In the genomic region with DNA sequence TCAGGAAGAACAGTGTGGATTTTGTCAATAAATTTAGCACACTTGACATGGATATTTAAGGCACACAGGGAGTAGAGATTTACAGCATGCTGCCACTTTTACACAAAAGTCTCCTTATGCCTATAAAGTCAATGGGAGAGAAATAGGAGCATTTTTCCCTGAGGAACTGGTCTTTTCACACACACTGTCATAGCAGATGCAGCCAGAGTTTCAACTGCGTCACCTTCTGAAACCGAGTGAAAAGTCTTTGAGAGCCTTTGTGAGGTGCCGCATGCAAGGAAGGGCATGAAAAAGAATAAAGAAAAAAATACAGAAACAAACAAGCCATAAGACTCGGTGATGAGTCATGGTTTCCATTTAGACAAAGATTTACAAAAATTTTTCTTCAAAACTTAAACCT, we compare ENCODE assay signal across 1 cellular context.
TF ChIP-seq lines count a peak whose summit lies in the region.

No MANE protein-coding gene starts in this region.

TF ChIP-seq in H1, 55 proteins besides CTCF, POLR2A, EP300 and RAD21:
- TF ChIP-seq, protein P1, sequence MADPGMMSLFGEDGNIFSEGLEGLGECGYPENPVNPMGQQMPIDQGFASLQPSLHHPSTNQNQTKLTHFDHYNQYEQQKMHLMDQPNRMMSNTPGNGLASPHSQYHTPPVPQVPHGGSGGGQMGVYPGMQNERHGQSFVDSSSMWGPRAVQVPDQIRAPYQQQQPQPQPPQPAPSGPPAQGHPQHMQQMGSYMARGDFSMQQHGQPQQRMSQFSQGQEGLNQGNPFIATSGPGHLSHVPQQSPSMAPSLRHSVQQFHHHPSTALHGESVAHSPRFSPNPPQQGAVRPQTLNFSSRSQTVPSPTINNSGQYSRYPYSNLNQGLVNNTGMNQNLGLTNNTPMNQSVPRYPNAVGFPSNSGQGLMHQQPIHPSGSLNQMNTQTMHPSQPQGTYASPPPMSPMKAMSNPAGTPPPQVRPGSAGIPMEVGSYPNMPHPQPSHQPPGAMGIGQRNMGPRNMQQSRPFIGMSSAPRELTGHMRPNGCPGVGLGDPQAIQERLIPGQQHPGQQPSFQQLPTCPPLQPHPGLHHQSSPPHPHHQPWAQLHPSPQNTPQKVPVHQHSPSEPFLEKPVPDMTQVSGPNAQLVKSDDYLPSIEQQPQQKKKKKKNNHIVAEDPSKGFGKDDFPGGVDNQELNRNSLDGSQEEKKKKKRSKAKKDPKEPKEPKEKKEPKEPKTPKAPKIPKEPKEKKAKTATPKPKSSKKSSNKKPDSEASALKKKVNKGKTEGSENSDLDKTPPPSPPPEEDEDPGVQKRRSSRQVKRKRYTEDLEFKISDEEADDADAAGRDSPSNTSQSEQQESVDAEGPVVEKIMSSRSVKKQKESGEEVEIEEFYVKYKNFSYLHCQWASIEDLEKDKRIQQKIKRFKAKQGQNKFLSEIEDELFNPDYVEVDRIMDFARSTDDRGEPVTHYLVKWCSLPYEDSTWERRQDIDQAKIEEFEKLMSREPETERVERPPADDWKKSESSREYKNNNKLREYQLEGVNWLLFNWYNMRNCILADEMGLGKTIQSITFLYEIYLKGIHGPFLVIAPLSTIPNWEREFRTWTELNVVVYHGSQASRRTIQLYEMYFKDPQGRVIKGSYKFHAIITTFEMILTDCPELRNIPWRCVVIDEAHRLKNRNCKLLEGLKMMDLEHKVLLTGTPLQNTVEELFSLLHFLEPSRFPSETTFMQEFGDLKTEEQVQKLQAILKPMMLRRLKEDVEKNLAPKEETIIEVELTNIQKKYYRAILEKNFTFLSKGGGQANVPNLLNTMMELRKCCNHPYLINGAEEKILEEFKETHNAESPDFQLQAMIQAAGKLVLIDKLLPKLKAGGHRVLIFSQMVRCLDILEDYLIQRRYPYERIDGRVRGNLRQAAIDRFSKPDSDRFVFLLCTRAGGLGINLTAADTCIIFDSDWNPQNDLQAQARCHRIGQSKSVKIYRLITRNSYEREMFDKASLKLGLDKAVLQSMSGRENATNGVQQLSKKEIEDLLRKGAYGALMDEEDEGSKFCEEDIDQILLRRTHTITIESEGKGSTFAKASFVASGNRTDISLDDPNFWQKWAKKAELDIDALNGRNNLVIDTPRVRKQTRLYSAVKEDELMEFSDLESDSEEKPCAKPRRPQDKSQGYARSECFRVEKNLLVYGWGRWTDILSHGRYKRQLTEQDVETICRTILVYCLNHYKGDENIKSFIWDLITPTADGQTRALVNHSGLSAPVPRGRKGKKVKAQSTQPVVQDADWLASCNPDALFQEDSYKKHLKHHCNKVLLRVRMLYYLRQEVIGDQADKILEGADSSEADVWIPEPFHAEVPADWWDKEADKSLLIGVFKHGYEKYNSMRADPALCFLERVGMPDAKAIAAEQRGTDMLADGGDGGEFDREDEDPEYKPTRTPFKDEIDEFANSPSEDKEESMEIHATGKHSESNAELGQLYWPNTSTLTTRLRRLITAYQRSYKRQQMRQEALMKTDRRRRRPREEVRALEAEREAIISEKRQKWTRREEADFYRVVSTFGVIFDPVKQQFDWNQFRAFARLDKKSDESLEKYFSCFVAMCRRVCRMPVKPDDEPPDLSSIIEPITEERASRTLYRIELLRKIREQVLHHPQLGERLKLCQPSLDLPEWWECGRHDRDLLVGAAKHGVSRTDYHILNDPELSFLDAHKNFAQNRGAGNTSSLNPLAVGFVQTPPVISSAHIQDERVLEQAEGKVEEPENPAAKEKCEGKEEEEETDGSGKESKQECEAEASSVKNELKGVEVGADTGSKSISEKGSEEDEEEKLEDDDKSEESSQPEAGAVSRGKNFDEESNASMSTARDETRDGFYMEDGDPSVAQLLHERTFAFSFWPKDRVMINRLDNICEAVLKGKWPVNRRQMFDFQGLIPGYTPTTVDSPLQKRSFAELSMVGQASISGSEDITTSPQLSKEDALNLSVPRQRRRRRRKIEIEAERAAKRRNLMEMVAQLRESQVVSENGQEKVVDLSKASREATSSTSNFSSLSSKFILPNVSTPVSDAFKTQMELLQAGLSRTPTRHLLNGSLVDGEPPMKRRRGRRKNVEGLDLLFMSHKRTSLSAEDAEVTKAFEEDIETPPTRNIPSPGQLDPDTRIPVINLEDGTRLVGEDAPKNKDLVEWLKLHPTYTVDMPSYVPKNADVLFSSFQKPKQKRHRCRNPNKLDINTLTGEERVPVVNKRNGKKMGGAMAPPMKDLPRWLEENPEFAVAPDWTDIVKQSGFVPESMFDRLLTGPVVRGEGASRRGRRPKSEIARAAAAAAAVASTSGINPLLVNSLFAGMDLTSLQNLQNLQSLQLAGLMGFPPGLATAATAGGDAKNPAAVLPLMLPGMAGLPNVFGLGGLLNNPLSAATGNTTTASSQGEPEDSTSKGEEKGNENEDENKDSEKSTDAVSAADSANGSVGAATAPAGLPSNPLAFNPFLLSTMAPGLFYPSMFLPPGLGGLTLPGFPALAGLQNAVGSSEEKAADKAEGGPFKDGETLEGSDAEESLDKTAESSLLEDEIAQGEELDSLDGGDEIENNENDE (IDR thresholded peaks at IDR 0.05; ENCODE audit: insufficient replicate concordance, low read length) = no peak
- no peak for TF ChIP-seq NANOG (IDR thresholded peaks at IDR 0.05; ENCODE audit: insufficient read depth, low read depth, low read length, poor library complexity, severe bottlenecking)
